15 cellular contexts compared by ENCODE assay signal in genomic region chr17:63578027-63578768, GRCh38. TPM values are rescaled to one million over a fixed set of nuclear protein-coding genes. Genes with fewer than 3 reads are reported as not detected.
DNase-seq lines count a peak whose midpoint lies in the region; ATAC-seq and TF ChIP-seq lines count a peak whose summit lies in the region.
"Had no signal": no experiment of that assay in that cellular context is flagged by ENCODE, and none has a peak within 500 bp of the region (broad histone marks: within the 10 kb centered on the region; RNA-seq: fewer than 3 reads in every experiment).

No MANE protein-coding gene starts in this region.

- H3F3A ChIP-seq in GM23338 (replicated peaks; ENCODE audit: low read depth) = no peaks in the 10 kb centered on the region

- peaks cover 55% of the 10 kb centered on the region for H3K79me2 ChIP-seq in GM23338 (replicated peaks; ENCODE audit: insufficient read depth)

- no peak for DNase-seq in activated CD8-positive, alpha-beta memory T cell treated with anti-CD3 and anti-CD28 coated beads, Interleukin-2, amount 10 ng/mL, durations not matched to agents 7 days and 5 days
- DNase-seq in activated CD8-positive, alpha-beta memory T cell treated with anti-CD3 and anti-CD28 coated beads, Interleukin-2, amount 50 U/mL, for 4 hours = no peak
- DNase-seq in GM23338 (ENCODE audit: low spot score) = no peak
- no peak for DNase-seq in activated CD8-positive, alpha-beta T cell treated with anti-CD3 and anti-CD28 coated beads, Interleukin-2, amount 10 ng/mL, durations not matched to agents 7 days and 5 days
- no peak for DNase-seq in progenitor cell of endocrine pancreas (ENCODE audit: low spot score, unreplicated experiment)
- no peak for DNase-seq in NCI-H1105 (lab: John Stamatoyannopoulos, UW)
- DNase-seq in stimulated activated naive B cell treated with anti-CD40 and anti-IgM and Interleukin-4, amounts not matched to agents 10 μg/mL and 1 μg/mL and 100 μg/mL, for 72 hours = no peak
- DNase-seq: DMS53, NCI-H226, NCI-H69, PC-3 had no signal

- peak overlapping the region; percentile 38 for H3K27ac Mint-ChIP-seq in activated CD8-positive, alpha-beta memory T cell treated with anti-CD3 and anti-CD28 coated beads, Interleukin-2, amount 10 ng/mL, durations not matched to agents 7 days and 5 days
- no peak overlapping the region for H3K27ac Mint-ChIP-seq in GM23338
- peak overlapping the region; percentile 12 for H3K27ac Mint-ChIP-seq in activated CD8-positive, alpha-beta T cell treated with anti-CD3 and anti-CD28 coated beads, Interleukin-2, amount 10 ng/mL, durations not matched to agents 7 days and 5 days
- peak overlapping the region; percentile 91 for H3K27ac Mint-ChIP-seq in progenitor cell of endocrine pancreas
- H3K27ac Mint-ChIP-seq in stimulated activated naive B cell treated with anti-CD40 and anti-IgM and Interleukin-4, amounts not matched to agents 10 μg/mL and 1 μg/mL and 100 μg/mL, for 72 hours = no peak overlapping the region

- H3K27me3 ChIP-seq in GM23338 (ENCODE audit: insufficient read depth) = no peaks in the 10 kb centered on the region
- H3K27me3 ChIP-seq: SJSA1 had no signal

- 0 out of 2 replicates have a peak overlapping the region, but pooled peaks have one; percentile 32 for H3K27ac ChIP-seq in GM23338 (ENCODE audit: low read depth)
- H3K27ac ChIP-seq: SJSA1 had no signal

- peaks cover 7% of the 10 kb centered on the region; the same call in 1 of the 2 replicates for H3K36me3 ChIP-seq in GM23338 (ENCODE audit: insufficient read depth)

- H2AFZ ChIP-seq in GM23338 = no peak overlapping the region

- H3K4me2 ChIP-seq in GM23338 = no peak overlapping the region

- peaks cover 4% of the 10 kb centered on the region for H3K4me1 Mint-ChIP-seq in activated CD8-positive, alpha-beta memory T cell treated with anti-CD3 and anti-CD28 coated beads, Interleukin-2, amount 10 ng/mL, durations not matched to agents 7 days and 5 days
- H3K4me1 Mint-ChIP-seq in GM23338 (peaks cover 19% of the 10 kb centered on the region), progenitor cell of endocrine pancreas (ENCODE audit: low read depth) (peaks cover 35% of the 10 kb centered on the region)
- no peaks in the 10 kb centered on the region for H3K4me1 Mint-ChIP-seq in activated CD8-positive, alpha-beta T cell treated with anti-CD3 and anti-CD28 coated beads, Interleukin-2, amount 10 ng/mL, durations not matched to agents 7 days and 5 days (ENCODE audit: low read depth)
- peaks cover 7 to 17% of the 10 kb centered on the region in 2 donors for H3K4me1 Mint-ChIP-seq in stimulated activated naive B cell treated with anti-CD40 and anti-IgM and Interleukin-4, amounts not matched to agents 10 μg/mL and 1 μg/mL and 100 μg/mL, for 72 hours

- no peaks in the 10 kb centered on the region for H3K9me3 Mint-ChIP-seq in activated CD8-positive, alpha-beta memory T cell treated with anti-CD3 and anti-CD28 coated beads, Interleukin-2, amount 10 ng/mL, durations not matched to agents 7 days and 5 days (ENCODE audit: low read depth)
- H3K9me3 Mint-ChIP-seq in GM23338 (no peaks in the 10 kb centered on the region), progenitor cell of endocrine pancreas (ENCODE audit: low read depth) (no peaks in the 10 kb centered on the region)
- H3K9me3 Mint-ChIP-seq in activated CD8-positive, alpha-beta T cell treated with anti-CD3 and anti-CD28 coated beads, Interleukin-2, amount 10 ng/mL, durations not matched to agents 7 days and 5 days (ENCODE audit: insufficient read depth) = no peaks in the 10 kb centered on the region
- H3K9me3 Mint-ChIP-seq in stimulated activated naive B cell treated with anti-CD40 and anti-IgM and Interleukin-4, amounts not matched to agents 10 μg/mL and 1 μg/mL and 100 μg/mL, for 72 hours = no peaks in the 10 kb centered on the region

- TF ChIP-seq CTCF in GM23338 (conservative IDR thresholded peaks at IDR 0.05; ENCODE audit: low read depth in 2 of 2) (no peak), progenitor cell of endocrine pancreas (IDR thresholded peaks at IDR 0.05; ENCODE audit: unreplicated experiment) (no peak)

- POLR2A ChIA-PET in activated CD8-positive, alpha-beta T cell treated with anti-CD3 and anti-CD28 coated beads, Interleukin-2, amount 10 ng/mL, durations not matched to agents 7 days and 5 days (lab: Charles Lee) = no interaction called here

- peaks cover 13% of the 10 kb centered on the region; the same call in 1 of the 2 replicates for H3K4me1 ChIP-seq in GM23338 (ENCODE audit: insufficient read depth)
- H3K4me1 ChIP-seq: HAP-1, SJSA1 had no signal

- no peak overlapping the region for H3K4me3 Mint-ChIP-seq in activated CD8-positive, alpha-beta memory T cell treated with anti-CD3 and anti-CD28 coated beads, Interleukin-2, amount 10 ng/mL, durations not matched to agents 7 days and 5 days
- H3K4me3 Mint-ChIP-seq in GM23338 (no peak overlapping the region), progenitor cell of endocrine pancreas (ENCODE audit: low read depth) (no peak overlapping the region)
- no peak overlapping the region for H3K4me3 Mint-ChIP-seq in activated CD8-positive, alpha-beta T cell treated with anti-CD3 and anti-CD28 coated beads, Interleukin-2, amount 10 ng/mL, durations not matched to agents 7 days and 5 days
- H3K4me3 Mint-ChIP-seq in stimulated activated naive B cell treated with anti-CD40 and anti-IgM and Interleukin-4, amounts not matched to agents 10 μg/mL and 1 μg/mL and 100 μg/mL, for 72 hours = no peak overlapping the region

- H3K36me3 Mint-ChIP-seq in activated CD8-positive, alpha-beta memory T cell treated with anti-CD3 and anti-CD28 coated beads, Interleukin-2, amount 10 ng/mL, durations not matched to agents 7 days and 5 days = peaks cover 16% of the 10 kb centered on the region
- H3K36me3 Mint-ChIP-seq in GM23338 (ENCODE audit: low read depth) (peaks cover 20% of the 10 kb centered on the region), progenitor cell of endocrine pancreas (ENCODE audit: insufficient read depth) (peaks cover 16% of the 10 kb centered on the region)
- H3K36me3 Mint-ChIP-seq in activated CD8-positive, alpha-beta T cell treated with anti-CD3 and anti-CD28 coated beads, Interleukin-2, amount 10 ng/mL, durations not matched to agents 7 days and 5 days (ENCODE audit: low read depth) = peaks cover 34% of the 10 kb centered on the region
- H3K36me3 Mint-ChIP-seq in stimulated activated naive B cell treated with anti-CD40 and anti-IgM and Interleukin-4, amounts not matched to agents 10 μg/mL and 1 μg/mL and 100 μg/mL, for 72 hours = peaks cover 17 to 29% of the 10 kb centered on the region in 2 donors

- CTCF ChIA-PET in activated CD8-positive, alpha-beta memory T cell treated with anti-CD3 and anti-CD28 coated beads, Interleukin-2, amount 10 ng/mL, durations not matched to agents 7 days and 5 days (lab: Charles Lee) = no interaction called here
- CTCF ChIA-PET in activated CD8-positive, alpha-beta T cell treated with anti-CD3 and anti-CD28 coated beads, Interleukin-2, amount 10 ng/mL, durations not matched to agents 7 days and 5 days (lab: Charles Lee) = no interaction called here

- no peaks in the 10 kb centered on the region for H3K9me2 ChIP-seq in GM23338 (ENCODE audit: insufficient read depth)

- H3K27me3 Mint-ChIP-seq in activated CD8-positive, alpha-beta memory T cell treated with anti-CD3 and anti-CD28 coated beads, Interleukin-2, amount 10 ng/mL, durations not matched to agents 7 days and 5 days = no peaks in the 10 kb centered on the region
- H3K27me3 Mint-ChIP-seq in GM23338 (ENCODE audit: insufficient read depth, low read depth, poor library complexity) = no peaks in the 10 kb centered on the region
- H3K27me3 Mint-ChIP-seq in activated CD8-positive, alpha-beta T cell treated with anti-CD3 and anti-CD28 coated beads, Interleukin-2, amount 10 ng/mL, durations not matched to agents 7 days and 5 days (ENCODE audit: low read depth) = no peaks in the 10 kb centered on the region
- no peaks in the 10 kb centered on the region for H3K27me3 Mint-ChIP-seq in progenitor cell of endocrine pancreas
- no peaks in the 10 kb centered on the region for H3K27me3 Mint-ChIP-seq in stimulated activated naive B cell treated with anti-CD40 and anti-IgM and Interleukin-4, amounts not matched to agents 10 μg/mL and 1 μg/mL and 100 μg/mL, for 72 hours

- peaks cover 46% of the 10 kb centered on the region for H4K20me1 ChIP-seq in GM23338 (replicated peaks; ENCODE audit: insufficient read depth)

- no peak for ATAC-seq in activated CD8-positive, alpha-beta memory T cell treated with anti-CD3 and anti-CD28 coated beads, Interleukin-2, amount 10 ng/mL, durations not matched to agents 7 days and 5 days
- ATAC-seq in GM23338 (no peak), HG03520 (IDR thresholded peaks at IDR 0.05; ENCODE audit: unreplicated experiment) (no peak)
- no peak for ATAC-seq in activated CD8-positive, alpha-beta T cell treated with anti-CD3 and anti-CD28 coated beads, Interleukin-2, amount 10 ng/mL, durations not matched to agents 7 days and 5 days
- no peak for ATAC-seq in stimulated activated naive B cell treated with anti-CD40 and anti-IgM and Interleukin-4, amounts not matched to agents 10 μg/mL and 1 μg/mL and 100 μg/mL, for 72 hours (replicated peaks)
- ATAC-seq: PC-3 had no signal

- no peak overlapping the region for H3K4me3 ChIP-seq in GM23338
- H3K4me3 ChIP-seq: HAP-1, SJSA1 had no signal

RNA-seq across cellular contexts. Expression of gene TACO1, which starts 22.5 kb away (rescaled TPM):
- 10 to 100 TPM; 23.3 to 27.8 TPM for total RNA-seq in activated CD8-positive, alpha-beta memory T cell treated with anti-CD3 and anti-CD28 coated beads, Interleukin-2, amount 10 ng/mL, durations not matched to agents 7 days and 5 days
- 10.6 and 15.4 TPM in 2 replicates for total RNA-seq in GM23338 (2014; rRNA removed; shearing (Covaris generic))
- polyA plus RNA-seq in GM23338 (2016; fragmentation: Nextera tagmentation; extraction: Ambion mirVana) = 19.9 and 21.9 TPM in 2 replicates
- 10 to 100 TPM; 22.9 to 24.5 TPM for total RNA-seq in activated CD8-positive, alpha-beta T cell treated with anti-CD3 and anti-CD28 coated beads, Interleukin-2, amount 10 ng/mL, durations not matched to agents 7 days and 5 days
- 18.2 and 19.2 TPM in 2 replicates for total RNA-seq in progenitor cell of endocrine pancreas

RNA-seq across cellular contexts. Expression of gene DCAF7, which starts 27.9 kb away (rescaled TPM):
- 100 to 1,000 TPM; 129 to 139 TPM for total RNA-seq in activated CD8-positive, alpha-beta memory T cell treated with anti-CD3 and anti-CD28 coated beads, Interleukin-2, amount 10 ng/mL, durations not matched to agents 7 days and 5 days
- total RNA-seq in GM23338 (2014; rRNA removed; shearing (Covaris generic)) = 51.0 and 60.1 TPM in 2 replicates
- polyA plus RNA-seq in GM23338 (2016; fragmentation: Nextera tagmentation; extraction: Ambion mirVana) = 31.3 and 33.2 TPM in 2 replicates
- total RNA-seq in activated CD8-positive, alpha-beta T cell treated with anti-CD3 and anti-CD28 coated beads, Interleukin-2, amount 10 ng/mL, durations not matched to agents 7 days and 5 days = 100 to 1,000 TPM; 127 TPM
- 134 and 135 TPM in 2 replicates for total RNA-seq in progenitor cell of endocrine pancreas

RNA-seq across cellular contexts. Expression of gene MAP3K3, which starts 44.0 kb away (rescaled TPM):
- total RNA-seq in activated CD8-positive, alpha-beta memory T cell treated with anti-CD3 and anti-CD28 coated beads, Interleukin-2, amount 10 ng/mL, durations not matched to agents 7 days and 5 days = 10 to 100 TPM; 29.0 to 36.5 TPM
- 22.2 and 24.6 TPM in 2 replicates for total RNA-seq in GM23338 (2014; rRNA removed; shearing (Covaris generic))
- polyA plus RNA-seq in GM23338 (2016; fragmentation: Nextera tagmentation; extraction: Ambion mirVana) = 6.1 and 7.3 TPM in 2 replicates
- 10 to 100 TPM; 31.4 to 32.8 TPM for total RNA-seq in activated CD8-positive, alpha-beta T cell treated with anti-CD3 and anti-CD28 coated beads, Interleukin-2, amount 10 ng/mL, durations not matched to agents 7 days and 5 days
- 19.1 and 22.0 TPM in 2 replicates for total RNA-seq in progenitor cell of endocrine pancreas

RNA-seq across cellular contexts. Expression of gene KCNH6, which starts 55.0 kb away (rescaled TPM):
- not detected for total RNA-seq in activated CD8-positive, alpha-beta memory T cell treated with anti-CD3 and anti-CD28 coated beads, Interleukin-2, amount 10 ng/mL, durations not matched to agents 7 days and 5 days
- 2.8 and 3.0 TPM in 2 replicates for total RNA-seq in GM23338 (2014; rRNA removed; shearing (Covaris generic))
- polyA plus RNA-seq in GM23338 (2016; fragmentation: Nextera tagmentation; extraction: Ambion mirVana) = 1.1 and 1.3 TPM in 2 replicates
- total RNA-seq in activated CD8-positive, alpha-beta T cell treated with anti-CD3 and anti-CD28 coated beads, Interleukin-2, amount 10 ng/mL, durations not matched to agents 7 days and 5 days = not detected
- 12.0 and 13.2 TPM in 2 replicates for total RNA-seq in progenitor cell of endocrine pancreas
- total RNA-seq: A172, PC-3, SJSA1 had no signal

Comparison
In these comparisons a context has a peak if more than half of its experiments do, and no peak if none do; other contexts are left out.
1. H3K27ac Mint-ChIP-seq: peak in activated CD8-positive, alpha-beta memory T cell treated with anti-CD3 and anti-CD28 coated beads, Interleukin-2, amount 10 ng/mL, durations not matched to agents 7 days and 5 days (single experiment), activated CD8-positive, alpha-beta T cell treated with anti-CD3 and anti-CD28 coated beads, Interleukin-2, amount 10 ng/mL, durations not matched to agents 7 days and 5 days (single experiment) and progenitor cell of endocrine pancreas (single experiment); none in GM23338 (single experiment) and stimulated activated naive B cell treated with anti-CD40 and anti-IgM and Interleukin-4, amounts not matched to agents 10 μg/mL and 1 μg/mL and 100 μg/mL, for 72 hours (single experiment).